In the genomic region with DNA sequence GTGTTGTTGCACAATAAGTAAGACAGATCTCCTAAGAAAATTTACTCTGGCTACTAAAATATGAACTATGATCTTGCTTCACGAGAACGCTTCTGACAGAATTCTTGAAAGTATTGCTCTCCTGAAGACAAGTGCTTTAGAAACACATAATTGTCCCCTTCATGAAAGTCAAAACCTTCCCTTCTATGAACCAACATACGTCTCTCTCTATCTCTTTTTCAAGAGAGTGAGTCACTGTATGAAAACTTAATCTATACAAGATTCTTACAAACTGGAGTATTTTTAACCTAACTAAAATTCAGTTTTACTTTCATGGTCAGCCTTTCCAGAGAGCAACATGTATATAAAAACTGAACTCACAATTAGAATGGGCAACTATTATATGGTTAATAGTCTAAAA, we compare ENCODE assay signal across 1 cellular context.
TF ChIP-seq lines count a peak whose summit lies in the region.

No MANE protein-coding gene starts in this region.

TF ChIP-seq in K562, 482 proteins besides CTCF, POLR2A, EP300 and RAD21:
- TF ChIP-seq CEBPG (CRISPR knock-in tag; IDR thresholded peaks at IDR 0.05) (no peak), CEBPG (tag; conservative IDR thresholded peaks at IDR 0.05 in 1 of 2, IDR thresholded peaks at IDR 0.05 in 1 of 2) (peak; percentile 40 to 50; a peak in 2 of 4 replicates)
- TF ChIP-seq, protein P1, sequence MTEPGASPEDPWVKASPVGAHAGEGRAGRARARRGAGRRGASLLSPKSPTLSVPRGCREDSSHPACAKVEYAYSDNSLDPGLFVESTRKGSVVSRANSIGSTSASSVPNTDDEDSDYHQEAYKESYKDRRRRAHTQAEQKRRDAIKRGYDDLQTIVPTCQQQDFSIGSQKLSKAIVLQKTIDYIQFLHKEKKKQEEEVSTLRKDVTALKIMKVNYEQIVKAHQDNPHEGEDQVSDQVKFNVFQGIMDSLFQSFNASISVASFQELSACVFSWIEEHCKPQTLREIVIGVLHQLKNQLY (CRISPR knock-in tag; conservative IDR thresholded peaks at IDR 0.05) = no peak
